Comparison of ENCODE assay signal across 8 cellular contexts in genomic region chr1:200620273-200621131, GRCh38. TPM values are rescaled to one million over a fixed set of nuclear protein-coding genes. Genes with fewer than 3 reads are reported as not detected.
DNase-seq lines count a peak whose midpoint lies in the region; ATAC-seq and TF ChIP-seq lines count a peak whose summit lies in the region.

Gene KIF14 (minus strand): TSS chr1:200620751. CDS start chr1:200618723, 2,028 bp downstream.

- WGBS in liver: under 1% methylated on average over 59 of the region's 59 CpGs

- peaks cover 1 to 12% (median 8%) of the 10 kb centered on the region in 4 donors for H3K4me1 ChIP-seq in liver (ENCODE audit: control insufficient read depth in 4 of 4, insufficient read depth in 4 of 4, low read length in 3 of 4)

- H3K36me3 ChIP-seq in liver (ENCODE audit: control insufficient read depth in 4 of 4, insufficient read depth in 3 of 4, low read depth in 1 of 4, low read length in 3 of 4): no peaks in the 10 kb centered on the region

- ATAC-seq in GM19351 (IDR thresholded peaks at IDR 0.05; ENCODE audit: unreplicated experiment): peak; percentile 94
- peak; percentile 91 for ATAC-seq in HG03520 (IDR thresholded peaks at IDR 0.05; ENCODE audit: unreplicated experiment)

- peak within 1 kb of the TSS; percentile 57 to 68 (median 63) for H3K4me3 ChIP-seq in liver (ENCODE audit: low read depth in 1 of 3, low read length in 3 of 3)

- intact Hi-C loops in dendritic cell treated with granulocyte-macrophage colony-stimulating factor and Interleukin-4, amounts not matched to agents 40 ng/mL and 50 ng/mL, for 4 days (cut with micrococcal nuclease): loop anchor here (2.0 to 5.0 kb wide), 3 partner anchors 22 to 117 kb away; partner anchors contain the start of gene CAMSAP2

- H3K27ac Mint-ChIP-seq in dendritic cell treated with granulocyte-macrophage colony-stimulating factor and Interleukin-4, amounts not matched to agents 40 ng/mL and 50 ng/mL, for 4 days: peak within 1 kb of the TSS; percentile 94

- H3K36me3 Mint-ChIP-seq in dendritic cell treated with granulocyte-macrophage colony-stimulating factor and Interleukin-4, amounts not matched to agents 40 ng/mL and 50 ng/mL, for 4 days (ENCODE audit: low read depth): peaks cover 6% of the 10 kb centered on the region

- H3K27me3 ChIP-seq in liver (ENCODE audit: control insufficient read depth in 4 of 4, insufficient read depth in 4 of 4, low read length in 3 of 4): no peaks in the 10 kb centered on the region

- no peaks in the 10 kb centered on the region for H3K27me3 Mint-ChIP-seq in dendritic cell treated with granulocyte-macrophage colony-stimulating factor and Interleukin-4, amounts not matched to agents 40 ng/mL and 50 ng/mL, for 4 days

- peak within 1 kb of the TSS; percentile 93 for H3K4me3 Mint-ChIP-seq in dendritic cell treated with granulocyte-macrophage colony-stimulating factor and Interleukin-4, amounts not matched to agents 40 ng/mL and 50 ng/mL, for 4 days

- H3K9me3 ChIP-seq in liver (ENCODE audit: control insufficient read depth in 4 of 4, low read length in 3 of 4): no peaks in the 10 kb centered on the region

- H3K27ac ChIP-seq in liver (ENCODE audit: low read depth in 1 of 2, low read length in 2 of 2): peak within 1 kb of the TSS; percentile 22 to 28

- DNase-seq in C1 segment of cervical spinal cord (lab: John Stamatoyannopoulos, UW) (peak; percentile 16 to 85 (median 71)), NCI-H526 treated with DMSO at 0.1 percent for 48 hours (lab: John Stamatoyannopoulos, UW) (peak; percentile 65)
- peak; percentile 95 for DNase-seq in activated CD4-positive, alpha-beta T cell treated with anti-CD3 and anti-CD28 coated beads for 48 hours
- DNase-seq in stimulated activated CD4-positive, alpha-beta T cell treated with anti-CD3 and anti-CD28 coated beads, Interleukin-4, amount 100 ng/mL, for 24 hours: peak; percentile 92

- peaks cover 9% of the 10 kb centered on the region for H3K4me1 Mint-ChIP-seq in dendritic cell treated with granulocyte-macrophage colony-stimulating factor and Interleukin-4, amounts not matched to agents 40 ng/mL and 50 ng/mL, for 4 days (ENCODE audit: low read depth)

- no peak for TF ChIP-seq RAD21 in liver (IDR thresholded peaks at IDR 0.05)

- peak within 1 kb of the TSS; percentile 23 to 60 for H3K9ac ChIP-seq in liver (ENCODE audit: low read depth in 1 of 2, low read length in 2 of 2)

- no peak for TF ChIP-seq CTCF in liver (IDR thresholded peaks at IDR 0.05; ENCODE audit: low read depth, low read length, missing input control)

- H3K9me3 Mint-ChIP-seq in dendritic cell treated with granulocyte-macrophage colony-stimulating factor and Interleukin-4, amounts not matched to agents 40 ng/mL and 50 ng/mL, for 4 days: no peaks in the 10 kb centered on the region

TF ChIP-seq in liver, 16 proteins besides CTCF, POLR2A, EP300 and RAD21:
- TF ChIP-seq, protein P1, sequence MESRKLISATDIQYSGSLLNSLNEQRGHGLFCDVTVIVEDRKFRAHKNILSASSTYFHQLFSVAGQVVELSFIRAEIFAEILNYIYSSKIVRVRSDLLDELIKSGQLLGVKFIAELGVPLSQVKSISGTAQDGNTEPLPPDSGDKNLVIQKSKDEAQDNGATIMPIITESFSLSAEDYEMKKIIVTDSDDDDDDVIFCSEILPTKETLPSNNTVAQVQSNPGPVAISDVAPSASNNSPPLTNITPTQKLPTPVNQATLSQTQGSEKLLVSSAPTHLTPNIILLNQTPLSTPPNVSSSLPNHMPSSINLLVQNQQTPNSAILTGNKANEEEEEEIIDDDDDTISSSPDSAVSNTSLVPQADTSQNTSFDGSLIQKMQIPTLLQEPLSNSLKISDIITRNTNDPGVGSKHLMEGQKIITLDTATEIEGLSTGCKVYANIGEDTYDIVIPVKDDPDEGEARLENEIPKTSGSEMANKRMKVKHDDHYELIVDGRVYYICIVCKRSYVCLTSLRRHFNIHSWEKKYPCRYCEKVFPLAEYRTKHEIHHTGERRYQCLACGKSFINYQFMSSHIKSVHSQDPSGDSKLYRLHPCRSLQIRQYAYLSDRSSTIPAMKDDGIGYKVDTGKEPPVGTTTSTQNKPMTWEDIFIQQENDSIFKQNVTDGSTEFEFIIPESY (IDR thresholded peaks at IDR 0.05): no peak
- TF ChIP-seq HNF4G (IDR thresholded peaks at IDR 0.05) (no peak), HNF4A (conservative IDR thresholded peaks at IDR 0.05) (no peak), EGR1 (IDR thresholded peaks at IDR 0.05; ENCODE audit: low read depth in 2 of 2) (no peak), TAF1 (conservative IDR thresholded peaks at IDR 0.05) (no peak), YY1 (IDR thresholded peaks at IDR 0.05) (peak; percentile 47), NR2F2 (IDR thresholded peaks at IDR 0.05) (no peak), RXRA (IDR thresholded peaks at IDR 0.05) (no peak), FOXA1 (IDR thresholded peaks at IDR 0.05) (no peak), JUND (IDR thresholded peaks at IDR 0.05) (no peak), GABPA (IDR thresholded peaks at IDR 0.05 in 1 of 2, conservative IDR thresholded peaks at IDR 0.05 in 1 of 2) (peak; percentile 45 to 86), REST (IDR thresholded peaks at IDR 0.05) (no peak), FOXA2 (IDR thresholded peaks at IDR 0.05) (no peak), SP1 (IDR thresholded peaks at IDR 0.05) (peak; percentile 59)
- TF ChIP-seq, protein P2, sequence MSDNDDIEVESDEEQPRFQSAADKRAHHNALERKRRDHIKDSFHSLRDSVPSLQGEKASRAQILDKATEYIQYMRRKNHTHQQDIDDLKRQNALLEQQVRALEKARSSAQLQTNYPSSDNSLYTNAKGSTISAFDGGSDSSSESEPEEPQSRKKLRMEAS (IDR thresholded peaks at IDR 0.05): peak; percentile 11
- TF ChIP-seq, protein P3, sequence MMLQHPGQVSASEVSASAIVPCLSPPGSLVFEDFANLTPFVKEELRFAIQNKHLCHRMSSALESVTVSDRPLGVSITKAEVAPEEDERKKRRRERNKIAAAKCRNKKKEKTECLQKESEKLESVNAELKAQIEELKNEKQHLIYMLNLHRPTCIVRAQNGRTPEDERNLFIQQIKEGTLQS (IDR thresholded peaks at IDR 0.05): no peak

RNA-seq across cellular contexts. Expression of gene KIF14, which starts in this region (rescaled TPM):
- 1 to 10 TPM in 1 of 2 donors, under 1 TPM in 1; 0.17 to 8.8 TPM for total RNA-seq in liver
- polyA plus RNA-seq in liver: under 1 TPM; 0.13 to 0.28 TPM

Comparison
In these comparisons a context has a peak if more than half of its experiments do, and no peak if none do; other contexts are left out.
1. Peak in every context shown above with its lines: DNase-seq, ATAC-seq, H3K4me3 ChIP-seq and H3K27ac ChIP-seq.